In genomic region chr12:51025182-51025747, GRCh38 we compare ENCODE assay signal across 8 cellular contexts. TPM values are rescaled to one million over a fixed set of nuclear protein-coding genes. Genes with fewer than 3 reads are reported as not detected.
DNase-seq lines count a peak whose midpoint lies in the region; ATAC-seq lines count a peak whose summit lies in the region.

No MANE protein-coding gene starts in this region.

- no CpG with 5 or more reads among the region's 5 CpGs for WGBS in iPS DF 6.9 (ENCODE audit: insufficient coverage, insufficient read length)

- POLR2A ChIA-PET in activated CD4-positive, alpha-beta memory T cell treated with anti-CD3 and anti-CD28 coated beads, Interleukin-2, amount 10 ng/mL, durations not matched to agents 7 days and 5 days (lab: Charles Lee) = interaction anchor here (0.6 to 4.4 kb wide), 16 partner anchors 10 to 913 kb away, joined by 3 to 40 read pairs (median 4); partner anchors contain the start of genes ATF1, BIN2, COX14 and CSRNP2

- H3K36me3 ChIP-seq in iPS DF 6.9 (ENCODE audit: control insufficient read depth, insufficient read depth, low read length) = no peaks in the 10 kb centered on the region
- H3K36me3 ChIP-seq in subcutaneous abdominal adipose tissue (ENCODE audit: control insufficient read depth in 5 of 5, insufficient read depth in 5 of 5, low read length in 5 of 5) = no peaks in the 10 kb centered on the region

- CTCF ChIA-PET in activated CD4-positive, alpha-beta memory T cell treated with anti-CD3 and anti-CD28 coated beads, Interleukin-2, amount 10 ng/mL, durations not matched to agents 7 days and 5 days (lab: Charles Lee) = interaction anchor here (1.0 to 5.0 kb wide), 10 partner anchors 9 to 1133 kb away, joined by 3 to 37 read pairs (median 4); partner anchors contain the start of genes ATF1 and LETMD1

- peak overlapping the region; percentile 71; the same call in 1 of the 2 replicates for H3K4me3 ChIP-seq in iPS DF 6.9 (ENCODE audit: low read length)
- peak overlapping the region; percentile 62 to 89 (median 84) for H3K4me3 ChIP-seq in subcutaneous abdominal adipose tissue (ENCODE audit: low read depth in 1 of 5, low read length in 5 of 5)

- H3K4me1 Mint-ChIP-seq in activated CD4-positive, alpha-beta memory T cell treated with anti-CD3 and anti-CD28 coated beads, Interleukin-2, amount 10 ng/mL, durations not matched to agents 7 days and 5 days = peaks cover 61% of the 10 kb centered on the region

- ATAC-seq in HG02623 (IDR thresholded peaks at IDR 0.05; ENCODE audit: unreplicated experiment) = no peak

- no peaks in the 10 kb centered on the region for H3K4me1 ChIP-seq in iPS DF 6.9 (ENCODE audit: control insufficient read depth, insufficient read depth, low read length)
- H3K4me1 ChIP-seq in subcutaneous abdominal adipose tissue (ENCODE audit: control insufficient read depth in 5 of 5, insufficient read depth in 5 of 5, low read length in 5 of 5) = peaks cover 0 to 40% (median 29%) of the 10 kb centered on the region in 5 donors

- peak; percentile 45 for DNase-seq in SIG-M5 treated with dmso at 0.1 percent for 504 hours (lab: John Stamatoyannopoulos, UW; ENCODE audit: unreplicated experiment)
- no peak for DNase-seq in SIG-M5 (lab: John Stamatoyannopoulos, UW)
- no peak for DNase-seq in activated CD4-positive, alpha-beta memory T cell treated with anti-CD3 and anti-CD28 coated beads, Interleukin-2, amount 10 ng/mL, durations not matched to agents 7 days and 5 days
- DNase-seq in iPS DF 6.9 (ENCODE audit: low read depth, low spot score) = no peak
- DNase-seq in mesenteric fat pad (ENCODE audit: low spot score) = no peak
- no peak for DNase-seq in cerebellar cortex (ENCODE audit: low spot score)

- peaks cover 6% of the 10 kb centered on the region for H3K36me3 Mint-ChIP-seq in activated CD4-positive, alpha-beta memory T cell treated with anti-CD3 and anti-CD28 coated beads, Interleukin-2, amount 10 ng/mL, durations not matched to agents 7 days and 5 days (ENCODE audit: low read depth)

- no peaks in the 10 kb centered on the region for H3K27me3 ChIP-seq in iPS DF 6.9 (ENCODE audit: control insufficient read depth, insufficient read depth, low read length)
- H3K27me3 ChIP-seq in subcutaneous abdominal adipose tissue (ENCODE audit: control insufficient read depth in 5 of 5, insufficient read depth in 4 of 5, low read length in 5 of 5) = no peaks in the 10 kb centered on the region

- H3K27ac ChIP-seq in iPS DF 6.9 (ENCODE audit: low read length) (no peak overlapping the region), subcutaneous abdominal adipose tissue (ENCODE audit: low read depth, low read length) (peak overlapping the region; percentile 98)

- H3K9me3 Mint-ChIP-seq in activated CD4-positive, alpha-beta memory T cell treated with anti-CD3 and anti-CD28 coated beads, Interleukin-2, amount 10 ng/mL, durations not matched to agents 7 days and 5 days = no peaks in the 10 kb centered on the region

- peak overlapping the region; percentile 100 for H3K4me3 Mint-ChIP-seq in activated CD4-positive, alpha-beta memory T cell treated with anti-CD3 and anti-CD28 coated beads, Interleukin-2, amount 10 ng/mL, durations not matched to agents 7 days and 5 days

- no peaks in the 10 kb centered on the region for H3K9me3 ChIP-seq in iPS DF 6.9 (ENCODE audit: control insufficient read depth, insufficient read depth, low read length)
- no peaks in the 10 kb centered on the region for H3K9me3 ChIP-seq in subcutaneous abdominal adipose tissue (ENCODE audit: control insufficient read depth in 5 of 5, low read length in 5 of 5)

- peak overlapping the region; percentile 73 to 92 (median 89) for H3K9ac ChIP-seq in subcutaneous abdominal adipose tissue (ENCODE audit: low read length in 5 of 5)

- peak overlapping the region; percentile 98 for H3K27ac Mint-ChIP-seq in activated CD4-positive, alpha-beta memory T cell treated with anti-CD3 and anti-CD28 coated beads, Interleukin-2, amount 10 ng/mL, durations not matched to agents 7 days and 5 days

- H3K27me3 Mint-ChIP-seq in activated CD4-positive, alpha-beta memory T cell treated with anti-CD3 and anti-CD28 coated beads, Interleukin-2, amount 10 ng/mL, durations not matched to agents 7 days and 5 days = peaks cover 8% of the 10 kb centered on the region

RNA-seq across cellular contexts. Expression of gene SLC11A2, which starts 0.9 kb away (rescaled TPM):
- 10 to 100 TPM; 35.0 to 36.4 TPM for total RNA-seq in activated CD4-positive, alpha-beta memory T cell treated with anti-CD3 and anti-CD28 coated beads, Interleukin-2, amount 10 ng/mL, durations not matched to agents 7 days and 5 days
- 72.0 TPM for total RNA-seq in mesenteric fat pad

RNA-seq across cellular contexts. Expression of gene LETMD1, which starts 22.9 kb away (rescaled TPM):
- total RNA-seq in activated CD4-positive, alpha-beta memory T cell treated with anti-CD3 and anti-CD28 coated beads, Interleukin-2, amount 10 ng/mL, durations not matched to agents 7 days and 5 days = 10 to 100 TPM; 92.1 to 93.9 TPM
- total RNA-seq in mesenteric fat pad = 49.1 TPM

RNA-seq across cellular contexts. Expression of gene CSRNP2, which starts 58.1 kb away (rescaled TPM):
- total RNA-seq in activated CD4-positive, alpha-beta memory T cell treated with anti-CD3 and anti-CD28 coated beads, Interleukin-2, amount 10 ng/mL, durations not matched to agents 7 days and 5 days = 10 to 100 TPM; 14.7 to 16.3 TPM
- total RNA-seq in mesenteric fat pad = 33.6 TPM
